Comparison of ENCODE assay signal across 9 cellular contexts in genomic region chr5:38666668-38667498, GRCh38.
DNase-seq lines count a peak whose midpoint lies in the region; ATAC-seq, FAIRE-seq and TF ChIP-seq lines count a peak whose summit lies in the region.
"Had no signal": no experiment of that assay in that cellular context is flagged by ENCODE, and none has a peak within 500 bp of the region (broad histone marks: within the 10 kb centered on the region; RNA-seq: fewer than 3 reads in every experiment).

No MANE protein-coding gene starts in this region.

- H3K27ac ChIP-seq in brain microvascular endothelial cell: no peak overlapping the region
- H3K27ac ChIP-seq in HepG2 (ENCODE audit: extremely low read length, insufficient read depth, low read length): no peak overlapping the region
- H3K27ac ChIP-seq in CD8-positive, alpha-beta T cell (ENCODE audit: low read depth, low read length): no peak overlapping the region

- H3K27ac Mint-ChIP-seq in T-helper 17 cell: no peak overlapping the region
- no peak overlapping the region for H3K27ac Mint-ChIP-seq in CD8-positive, alpha-beta T cell
- H3K27ac Mint-ChIP-seq: activated naive CD4-positive, alpha-beta T cell treated with anti-CD3 and anti-CD28 coated beads, Interleukin-2, amount 50 U/mL, for 24 hours had no signal

- H3K36me3 Mint-ChIP-seq in T-helper 17 cell (ENCODE audit: low read depth): no peaks in the 10 kb centered on the region
- no peaks in the 10 kb centered on the region for H3K36me3 Mint-ChIP-seq in CD8-positive, alpha-beta T cell
- H3K36me3 Mint-ChIP-seq: activated naive CD4-positive, alpha-beta T cell treated with anti-CD3 and anti-CD28 coated beads, Interleukin-2, amount 50 U/mL, for 24 hours had no signal

- BruUV-seq in HepG2 (replicated peaks; lab: Mats Ljungman, UMichigan): no TSS peak

- no peaks in the 10 kb centered on the region for H3K79me2 ChIP-seq in HepG2 (ENCODE audit: insufficient read depth, low read length)

- peak; percentile 60; the same call in 1 of the 2 replicates for TF ChIP-seq RAD21 in HepG2 (CRISPR knock-in tag; IDR thresholded peaks at IDR 0.05)

- peak; percentile 85 for FAIRE-seq in HepG2 (lab: Jason Lieb, UNC)

- intact Hi-C loops in HepG2 (cut with micrococcal nuclease; ENCODE audit: unreplicated experiment): loop anchor here (1.0 to 5.0 kb wide), 3 partner anchors 115 to 226 kb away; no protein-coding TSS in a partner anchor
- intact Hi-C loops in CD8-positive, alpha-beta T cell (cut with DNase I, micrococcal nuclease): no loop called here

- H3K9me3 ChIP-seq in HepG2 (ENCODE audit: low read length) (no peaks in the 10 kb centered on the region), T-helper 17 cell (ENCODE audit: control insufficient read depth, low read length, poor library complexity, severe bottlenecking) (no peaks in the 10 kb centered on the region)
- H3K9me3 ChIP-seq in CD8-positive, alpha-beta T cell (ENCODE audit: low read length): no peaks in the 10 kb centered on the region

- no peaks in the 10 kb centered on the region for H3K9me3 Mint-ChIP-seq in CD8-positive, alpha-beta T cell
- H3K9me3 Mint-ChIP-seq: activated naive CD4-positive, alpha-beta T cell treated with anti-CD3 and anti-CD28 coated beads, Interleukin-2, amount 50 U/mL, for 24 hours had no signal

- in situ Hi-C loops in brain microvascular endothelial cell (cut with HindIII; ENCODE audit: low pct_ligation_motif_present, low sequenced_read_pairs) (no loop called here), HepG2 (cut with HindIII; ENCODE audit: extremely low pct_ligation_motif_present, low pct_unique_long_range_greater_than_20kb) (loop anchor here (5.0 kb wide), 2 partner anchors 140 to 230 kb away; no protein-coding TSS in a partner anchor)

- DNase-seq in AG09319 (ENCODE audit: extremely low read depth, low read depth) (peak; percentile 5), HPDE6-E6E7 (ENCODE audit: extremely low spot score) (peak; percentile 28), brain microvascular endothelial cell (peak; percentile 52), HepG2 (ENCODE audit: low spot score) (peak; percentile 25), NCI-H69 (lab: John Stamatoyannopoulos, UW) (no peak), KG1 (lab: John Stamatoyannopoulos, UW) (no peak), T-helper 17 cell (no peak)
- no peak for DNase-seq in CD8-positive, alpha-beta T cell

- TF ChIP-seq CTCF in AG09319 (IDR thresholded peaks at IDR 0.05; ENCODE audit: low read depth, low read length) (peak; percentile 61), brain microvascular endothelial cell (IDR thresholded peaks at IDR 0.05; ENCODE audit: low read depth, low read length, missing control alignments) (peak; percentile 94), HepG2 (CRISPR knock-in tag; IDR thresholded peaks at IDR 0.05) (peak; percentile 73)
- no peak for TF ChIP-seq CTCF in CD8-positive, alpha-beta T cell (IDR thresholded peaks at IDR 0.05)

- peak; percentile 98 for ATAC-seq in HepG2
- ATAC-seq in T-helper 17 cell: no peak
- no peak for ATAC-seq in CD8-positive, alpha-beta T cell

- POLR2A ChIA-PET in HepG2 (lab: Yijun Ruan, JAX): no interaction called here
- POLR2A ChIA-PET in CD8-positive, alpha-beta T cell (lab: Charles Lee): no interaction called here

- TF ChIP-seq EP300 in HepG2 (IDR thresholded peaks at IDR 0.05; ENCODE audit: low read depth in 2 of 2, low read length in 2 of 2): no peak
- TF ChIP-seq EP300 in HepG2 (CRISPR knock-in tag; IDR thresholded peaks at IDR 0.05; ENCODE audit: borderline replicate concordance): no peak

- CTCF ChIA-PET in HepG2 (lab: Yijun Ruan, JAX; ENCODE audit: low intra/inter-chr PET ratio, low total read pairs): interaction anchor here (1.1 to 2.9 kb wide), 3 partner anchors 143 to 246 kb away, joined by 3 to 27 read pairs (median 5); no protein-coding TSS in a partner anchor
- CTCF ChIA-PET in CD8-positive, alpha-beta T cell (lab: Charles Lee): interaction anchor here (1.3 kb wide), 1 partner anchor 225 kb away, joined by 3 read pairs; no protein-coding TSS in a partner anchor

- H3K27me3 Mint-ChIP-seq in T-helper 17 cell: peaks cover 32% of the 10 kb centered on the region
- peaks cover 13% of the 10 kb centered on the region for H3K27me3 Mint-ChIP-seq in CD8-positive, alpha-beta T cell (ENCODE audit: low read depth)

- H3K36me3 ChIP-seq in brain microvascular endothelial cell (replicated peaks): no peaks in the 10 kb centered on the region
- no peaks in the 10 kb centered on the region for H3K36me3 ChIP-seq in HepG2 (replicated peaks in 1 of 2; ENCODE audit: control insufficient read depth in 1 of 2, insufficient read depth in 2 of 2, low read length in 2 of 2)
- no peaks in the 10 kb centered on the region for H3K36me3 ChIP-seq in CD8-positive, alpha-beta T cell (ENCODE audit: insufficient read depth, low read length)

- no peak overlapping the region for H3K4me2 ChIP-seq in HepG2 (ENCODE audit: low read depth, low read length)

- no peak overlapping the region for H3K9ac ChIP-seq in HepG2 (ENCODE audit: insufficient read depth, low read depth, low read length)

- H4K20me1 ChIP-seq in HepG2 (ENCODE audit: insufficient read depth, low read length): no peaks in the 10 kb centered on the region

- no peak overlapping the region for H2AFZ ChIP-seq in HepG2 (ENCODE audit: low read length)

- H3K4me3 ChIP-seq in brain microvascular endothelial cell (ENCODE audit: low read depth, low read length) (no peak overlapping the region), HepG2 (replicated peaks in 1 of 3; ENCODE audit: insufficient read depth in 1 of 3, low read depth in 2 of 3, low read length in 3 of 3) (no peak overlapping the region)
- H3K4me3 ChIP-seq in CD8-positive, alpha-beta T cell (ENCODE audit: low read depth, low read length): no peak overlapping the region

- H3K4me3 Mint-ChIP-seq in T-helper 17 cell: no peak overlapping the region
- H3K4me3 Mint-ChIP-seq in CD8-positive, alpha-beta T cell: no peak overlapping the region
- H3K4me3 Mint-ChIP-seq: activated naive CD4-positive, alpha-beta T cell treated with anti-CD3 and anti-CD28 coated beads, Interleukin-2, amount 50 U/mL, for 24 hours had no signal

- H3K4me1 Mint-ChIP-seq in T-helper 17 cell: no peaks in the 10 kb centered on the region
- no peaks in the 10 kb centered on the region for H3K4me1 Mint-ChIP-seq in CD8-positive, alpha-beta T cell (ENCODE audit: low read depth)
- H3K4me1 Mint-ChIP-seq: activated naive CD4-positive, alpha-beta T cell treated with anti-CD3 and anti-CD28 coated beads, Interleukin-2, amount 50 U/mL, for 24 hours had no signal

- 22% methylated on average over 3 of the region's 5 CpGs for WGBS in HepG2 (ENCODE audit: low lambda C conversion rate)

- H3K27me3 ChIP-seq in brain microvascular endothelial cell (replicated peaks) (no peaks in the 10 kb centered on the region), HepG2 (ENCODE audit: control insufficient read depth in 1 of 2, insufficient read depth in 2 of 2, low read length in 2 of 2) (no peaks in the 10 kb centered on the region; a peak in 2 of 5 replicates)
- peaks cover under 1% of the 10 kb centered on the region for H3K27me3 ChIP-seq in CD8-positive, alpha-beta T cell (ENCODE audit: insufficient read depth, low read length)

- TF ChIP-seq POLR2A in HepG2 (IDR thresholded peaks at IDR 0.05; ENCODE audit: insufficient read depth in 1 of 2, low read depth in 2 of 2, low read length in 2 of 2): no peak

- peaks cover 7% of the 10 kb centered on the region for H3K4me1 ChIP-seq in HepG2 (ENCODE audit: insufficient read depth, low read length)
- no peaks in the 10 kb centered on the region for H3K4me1 ChIP-seq in CD8-positive, alpha-beta T cell (ENCODE audit: insufficient read depth, low read length)

TF ChIP-seq in HepG2, 621 proteins besides CTCF, POLR2A, EP300 and RAD21 (continues in another document):
- no peak for TF ChIP-seq ZNF564 (CRISPR knock-in tag; IDR thresholded peaks at IDR 0.05)
- no peak for TF ChIP-seq ATF2 (CRISPR knock-in tag; IDR thresholded peaks at IDR 0.05)
- TF ChIP-seq HDAC1 (CRISPR knock-in tag; IDR thresholded peaks at IDR 0.05): no peak
- TF ChIP-seq BRF2 (CRISPR knock-in tag; IDR thresholded peaks at IDR 0.05): no peak
- TF ChIP-seq MLX (CRISPR knock-in tag; IDR thresholded peaks at IDR 0.05): no peak
- 0 out of 2 replicates have a peak, but pooled peaks have one; percentile 19 for TF ChIP-seq ETV5 (CRISPR knock-in tag; IDR thresholded peaks at IDR 0.05; ENCODE audit: borderline replicate concordance)
- no peak for TF ChIP-seq KLF12 (CRISPR knock-in tag; IDR thresholded peaks at IDR 0.05; ENCODE audit: borderline replicate concordance)
- TF ChIP-seq ZNF784 (CRISPR knock-in tag; IDR thresholded peaks at IDR 0.05; ENCODE audit: borderline replicate concordance): no peak

Comparison
In these comparisons a context has a peak if more than half of its experiments do, and no peak if none do; other contexts are left out.
1. DNase-seq: peak in AG09319 (single experiment), HPDE6-E6E7 (single experiment), brain microvascular endothelial cell (single experiment) and HepG2 (single experiment); none in NCI-H69 (single experiment), KG1 (single experiment), T-helper 17 cell (0 of 3) and CD8-positive, alpha-beta T cell (0 of 7).